ENCODE assay signal across 8 cellular contexts in genomic region chr16:11557811-11558210, GRCh38. TPM values are rescaled to one million over a fixed set of nuclear protein-coding genes. Genes with fewer than 3 reads are reported as not detected.
DNase-seq lines count a peak whose midpoint lies in the region; ATAC-seq and TF ChIP-seq lines count a peak whose summit lies in the region.

No MANE protein-coding gene starts in this region.

- H3K27me3 ChIP-seq in HUES64 (ENCODE audit: insufficient read depth, low read length) (no peaks in the 10 kb centered on the region), sigmoid colon (no peaks in the 10 kb centered on the region)

- peak in 57 of 58 donors; percentile 7 to 94 (median 73) for DNase-seq in anterior cingulate cortex (lab: John Stamatoyannopoulos, UW)
- DNase-seq in inferior parietal cortex (ENCODE audit: extremely low spot score), result peak; percentile 83
- no peak for DNase-seq in sigmoid colon
- DNase-seq in NCI-H1436 treated with DMSO at 0.1 percent for 48 hours (lab: John Stamatoyannopoulos, UW), result no peak
- DNase-seq in effector CD4-positive, alpha-beta T cell, result no peak

- 0 out of 2 replicates have a peak overlapping the region, but pooled peaks have one; percentile 4 for H3K27ac ChIP-seq in HUES64 (ENCODE audit: low read depth, low read length)
- peak overlapping the region; percentile 37 to 57 (median 50) for H3K27ac ChIP-seq in sigmoid colon

- H3K36me3 ChIP-seq in HUES64 (ENCODE audit: insufficient read depth, low read length), result peaks cover 38% of the 10 kb centered on the region
- peaks cover 0 to 35% (median 15%) of the 10 kb centered on the region in 4 donors for H3K36me3 ChIP-seq in sigmoid colon

- H3K9me3 ChIP-seq in HUES64 (ENCODE audit: insufficient read depth, low read depth, low read length) (peaks cover 4% of the 10 kb centered on the region; the same call in 1 of the 2 replicates), sigmoid colon (no peaks in the 10 kb centered on the region)

- peak overlapping the region; percentile 38; the same call in 1 of the 2 replicates for H3K9ac ChIP-seq in HUES64 (ENCODE audit: low read depth, low read length)

- H3K4me3 ChIP-seq in HUES64 (ENCODE audit: low read length) (no peak overlapping the region), sigmoid colon (no peak overlapping the region)

- no peak for TF ChIP-seq POLR2A in sigmoid colon (IDR thresholded peaks at IDR 0.05)

- WGBS in HUES64, result 90% methylated on average over 6 of the region's 6 CpGs
- 18 to 60% methylated on average over 6 of the region's 6 CpGs for WGBS in sigmoid colon, 2 donors

- H3K4me1 ChIP-seq in HUES64 (ENCODE audit: insufficient read depth, low read length) (peaks cover 19% of the 10 kb centered on the region), sigmoid colon (peaks cover 0 to 28% (median 10%) of the 10 kb centered on the region in 4 donors)

- intact Hi-C loops in sigmoid colon (cut with DNase I), result loop anchor here (10.0 kb wide), 1 partner anchor 77 kb away; no protein-coding TSS in a partner anchor

- TF ChIP-seq EP300 in sigmoid colon (IDR thresholded peaks at IDR 0.05), result no peak

- TF ChIP-seq CTCF in sigmoid colon (IDR thresholded peaks at IDR 0.05), result no peak

- no peak for ATAC-seq in HG03442 (IDR thresholded peaks at IDR 0.05; ENCODE audit: unreplicated experiment)
- ATAC-seq in GM18868 (IDR thresholded peaks at IDR 0.05; ENCODE audit: unreplicated experiment), result no peak

RNA-seq across cellular contexts. Expression of gene LITAF, which starts 28.9 kb away (rescaled TPM):
- polyA plus RNA-seq in HUES64 (2013, experiment 1 of 2), result 147 TPM
- 152 TPM for polyA plus RNA-seq in HUES64 (2013, experiment 2 of 2)
- total RNA-seq in sigmoid colon, result 10 to 100 TPM; 20.6 to 55.1 (median 39.9) TPM
- 100 to 1,000 TPM; 176 to 307 (median 195) TPM for polyA plus RNA-seq in sigmoid colon

Comparison
In these comparisons a context has a peak if more than half of its experiments do, and no peak if none do; other contexts are left out.
1. DNase-seq: peak in anterior cingulate cortex (57 of 58) and inferior parietal cortex (single experiment); none in sigmoid colon (single experiment), NCI-H1436 treated with DMSO at 0.1 percent for 48 hours (single experiment) and effector CD4-positive, alpha-beta T cell (single experiment).